In genomic region chr6:37021356-37022129, GRCh38 we compare ENCODE assay signal across 8 cellular contexts. TPM values are rescaled to one million over a fixed set of nuclear protein-coding genes. Genes with fewer than 3 reads are reported as not detected.
DNase-seq lines count a peak whose midpoint lies in the region; ATAC-seq, FAIRE-seq and TF ChIP-seq lines count a peak whose summit lies in the region.

No MANE protein-coding gene starts in this region.

- no peak overlapping the region for H3K27ac ChIP-seq in keratinocyte (ENCODE audit: control insufficient read depth, insufficient read depth, low read length)

- no peak overlapping the region for H3K4me2 ChIP-seq in keratinocyte (ENCODE audit: control insufficient read depth, extremely low read depth, insufficient read depth, low read depth, low read length)

- peaks cover 41% of the 10 kb centered on the region for H3K4me1 ChIP-seq in keratinocyte (ENCODE audit: control insufficient read depth, extremely low read depth, insufficient read depth, low read length)

- TF ChIP-seq CTCF in GM12865 (IDR thresholded peaks at IDR 0.05; ENCODE audit: insufficient read depth, low read depth, low read length, missing control alignments) (peak; percentile 11), keratinocyte (optimal IDR thresholded peaks at IDR 0.05 in 1 of 3, IDR thresholded peaks at IDR 0.05 in 1 of 3, conservative IDR thresholded peaks at IDR 0.05 in 1 of 3; ENCODE audit: extremely low read depth in 1 of 3, insufficient read depth in 2 of 3, low read length in 3 of 3) (peak in 2 of 3 experiments; percentile 61 to 81)

- dilution Hi-C loops in keratinocyte (cut with MboI; ENCODE audit: extremely low pct_ligation_motif_present, low sequenced_read_pairs): no loop called here

- no peaks in the 10 kb centered on the region for H3K9me3 ChIP-seq in keratinocyte (ENCODE audit: control insufficient read depth, low read depth, low read length)

- peak overlapping the region; percentile 29 to 45 for H3K4me3 Mint-ChIP-seq in activated T-cell treated with anti-CD3 and anti-CD28 coated beads, Interleukin-2, amount 50 U/mL, for 72 hours

- peak; percentile 30 for DNase-seq in GM12865 (ENCODE audit: low read depth)
- peak; percentile 91 for DNase-seq in OCI-M1 (lab: John Stamatoyannopoulos, UW)
- DNase-seq in activated T-cell treated with anti-CD3 and anti-CD28 coated beads, Interleukin-2, amount 50 U/mL, for 72 hours: peak; percentile 73 to 75
- no peak for DNase-seq in keratinocyte (ENCODE audit: low read depth, low spot score)
- peak; percentile 49 to 81 (median 70) for DNase-seq in stimulated activated naive CD4-positive, alpha-beta T cell (lab: John Stamatoyannopoulos, UW)
- DNase-seq in NCI-H1048 (lab: John Stamatoyannopoulos, UW): no peak

- peak in 1 of 2 donors; percentile 24 for ATAC-seq in activated T-cell treated with anti-CD3 and anti-CD28 coated beads, Interleukin-2, amount 50 U/mL, for 72 hours (replicated peaks in 1 of 2)
- ATAC-seq in HG02870 (IDR thresholded peaks at IDR 0.05; ENCODE audit: unreplicated experiment): no peak
- ATAC-seq in GM18519 (IDR thresholded peaks at IDR 0.05; ENCODE audit: low FRiP score, unreplicated experiment): no peak

- no peaks in the 10 kb centered on the region for H3K36me3 ChIP-seq in keratinocyte (ENCODE audit: control insufficient read depth in 2 of 2, extremely low read depth in 1 of 2, insufficient read depth in 2 of 2, low read length in 2 of 2)

- H3K9ac ChIP-seq in keratinocyte (ENCODE audit: control insufficient read depth, extremely low read depth, insufficient read depth, low read length): no peak overlapping the region

- peak overlapping the region; percentile 6 for H3K27ac Mint-ChIP-seq in activated T-cell treated with anti-CD3 and anti-CD28 coated beads, Interleukin-2, amount 50 U/mL, for 72 hours

- no peaks in the 10 kb centered on the region for H3K79me2 ChIP-seq in keratinocyte (ENCODE audit: control insufficient read depth, insufficient read depth, low read length)

- no peaks in the 10 kb centered on the region for H3K9me1 ChIP-seq in keratinocyte (ENCODE audit: control insufficient read depth, extremely low read depth, insufficient read depth, low read length)

- H3K36me3 Mint-ChIP-seq in activated T-cell treated with anti-CD3 and anti-CD28 coated beads, Interleukin-2, amount 50 U/mL, for 72 hours (ENCODE audit: insufficient read depth in 2 of 2): no peaks in the 10 kb centered on the region

- H4K20me1 ChIP-seq in keratinocyte (ENCODE audit: control insufficient read depth, extremely low read depth, insufficient read depth, low read length): no peaks in the 10 kb centered on the region

- FAIRE-seq in keratinocyte (lab: Jason Lieb, UNC): no peak

- peaks cover 80% of the 10 kb centered on the region for H3K4me1 Mint-ChIP-seq in activated T-cell treated with anti-CD3 and anti-CD28 coated beads, Interleukin-2, amount 50 U/mL, for 72 hours (ENCODE audit: low read depth)

- H3K9me3 Mint-ChIP-seq in activated T-cell treated with anti-CD3 and anti-CD28 coated beads, Interleukin-2, amount 50 U/mL, for 72 hours: no peaks in the 10 kb centered on the region

- H2AFZ ChIP-seq in keratinocyte (ENCODE audit: control insufficient read depth, low read length): no peak overlapping the region

- no peak overlapping the region for H3K4me3 ChIP-seq in GM12865 (ENCODE audit: low read depth, low read length)
- H3K4me3 ChIP-seq in keratinocyte (ENCODE audit: control insufficient read depth in 2 of 3, extremely low read depth in 1 of 3, insufficient read depth in 2 of 3, low read depth in 1 of 3, low read length in 3 of 3): no peak overlapping the region

- peaks cover 5% of the 10 kb centered on the region for H3K27me3 ChIP-seq in keratinocyte (ENCODE audit: control insufficient read depth, extremely low read depth, insufficient read depth, low read length)

- no peaks in the 10 kb centered on the region for H3K27me3 Mint-ChIP-seq in activated T-cell treated with anti-CD3 and anti-CD28 coated beads, Interleukin-2, amount 50 U/mL, for 72 hours (ENCODE audit: low read depth)

RNA-seq across cellular contexts. Expression of gene FGD2, which starts 16.1 kb away (rescaled TPM):
- total RNA-seq in activated T-cell treated with anti-CD3 and anti-CD28 coated beads, Interleukin-2, amount 50 U/mL, for 72 hours: 1 to 10 TPM; 1.4 to 3.2 TPM
- polyA plus RNA-seq in keratinocyte: 0.03 to 0.13 TPM (median 0.08 TPM) in 3 replicates
- 0.09 TPM for polyA plus RNA-seq in keratinocyte (2011; ENCODE audit: low read depth)
- 0.04 and 0.08 TPM in 2 replicates for polyA plus RNA-seq in keratinocyte (2011; cell fraction: cytosol; rRNA removed)
- polyA plus RNA-seq in keratinocyte (2011; cell fraction: nucleus; rRNA removed): 0.09 and 0.23 TPM in 2 replicates
- 0.66 TPM in 1 of 2 replicates, not detected in the other for polyA plus RNA-seq in keratinocyte (2012; ENCODE audit: low replicate concordance)
- 0.03 to 0.40 TPM (median 0.13 TPM) in 3 replicates for polyA minus RNA-seq in keratinocyte
- not detected for polyA minus RNA-seq in keratinocyte (2011; cell fraction: cytosol; rRNA and poly(A)+ RNA removed)
- 0.16 and 0.32 TPM in 2 replicates for polyA minus RNA-seq in keratinocyte (2011; cell fraction: nucleus; rRNA and poly(A)+ RNA removed)

RNA-seq across cellular contexts. Expression of gene MTCH1, which starts 35.5 kb away (rescaled TPM):
- total RNA-seq in activated T-cell treated with anti-CD3 and anti-CD28 coated beads, Interleukin-2, amount 50 U/mL, for 72 hours: 100 to 1,000 TPM; 116 to 149 TPM
- polyA plus RNA-seq in keratinocyte: 72.9 to 90.3 TPM (median 88.8 TPM) in 3 replicates
- 23.7 TPM for polyA plus RNA-seq in keratinocyte (2011; ENCODE audit: low read depth)
- 88.9 and 119 TPM in 2 replicates for polyA plus RNA-seq in keratinocyte (2011; cell fraction: cytosol; rRNA removed)
- polyA plus RNA-seq in keratinocyte (2011; cell fraction: nucleus; rRNA removed): 76.4 and 84.0 TPM in 2 replicates
- 123 and 127 TPM in 2 replicates for polyA plus RNA-seq in keratinocyte (2012; ENCODE audit: low replicate concordance)
- 80.7 to 152 TPM (median 82.5 TPM) in 3 replicates for polyA minus RNA-seq in keratinocyte
- polyA minus RNA-seq in keratinocyte (2011; cell fraction: cytosol; rRNA and poly(A)+ RNA removed): 74.4 TPM
- polyA minus RNA-seq in keratinocyte (2011; cell fraction: nucleus; rRNA and poly(A)+ RNA removed): 29.5 and 33.4 TPM in 2 replicates

Comparison
In these comparisons a context has a peak if more than half of its experiments do, and no peak if none do; other contexts are left out.
1. DNase-seq: peak in GM12865 (single experiment), OCI-M1 (single experiment), activated T-cell treated with anti-CD3 and anti-CD28 coated beads, Interleukin-2, amount 50 U/mL, for 72 hours (2 of 2) and stimulated activated naive CD4-positive, alpha-beta T cell (6 of 6); none in keratinocyte (single experiment) and NCI-H1048 (single experiment).